ENCODE assay signal across 9 cellular contexts in the genomic region with DNA sequence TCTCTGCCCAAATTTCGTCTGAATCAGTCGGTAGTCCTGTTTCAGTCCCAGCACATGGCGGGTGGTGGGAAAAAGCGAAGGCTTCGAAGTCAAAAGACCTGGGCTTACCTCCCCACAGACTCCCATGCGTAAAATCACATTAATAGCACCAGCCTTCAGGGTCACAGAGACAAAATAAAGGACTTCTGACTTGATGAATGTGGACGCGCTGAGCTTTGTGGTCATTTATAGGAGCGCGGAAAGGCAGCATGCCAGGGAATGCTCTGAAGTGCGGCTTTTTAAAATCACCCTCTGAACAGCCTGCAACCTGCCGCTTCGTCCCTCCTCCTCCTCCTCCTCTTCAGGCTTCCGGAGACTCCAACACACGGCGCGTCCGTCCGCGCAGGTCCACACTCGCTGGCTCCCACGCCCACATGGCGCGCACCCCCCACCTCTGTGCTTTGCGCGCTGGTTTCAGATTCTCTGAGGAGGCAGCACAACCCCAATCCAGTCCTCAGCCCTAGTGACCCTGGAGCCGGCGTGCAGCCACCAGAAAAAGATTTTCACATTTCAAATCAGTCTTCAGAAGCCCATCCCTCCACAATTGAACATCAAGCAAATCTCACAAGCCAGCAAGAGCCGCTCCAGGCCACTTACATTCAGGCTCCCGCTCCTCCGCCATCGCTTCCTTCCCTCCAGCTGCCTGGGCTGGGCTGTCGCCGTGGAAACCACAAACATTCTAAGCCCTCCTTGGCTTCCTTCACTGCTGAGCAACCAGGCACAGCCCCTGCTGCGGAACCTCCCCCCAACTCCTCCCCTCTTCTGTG. TPM values are rescaled to one million over a fixed set of nuclear protein-coding genes. Genes with fewer than 3 reads are reported as not detected.
DNase-seq lines count a peak whose midpoint lies in the region; ATAC-seq, FAIRE-seq and TF ChIP-seq lines count a peak whose summit lies in the region.
"Had no signal": no experiment of that assay in that cellular context is flagged by ENCODE, and none has a peak within 500 bp of the region (broad histone marks: within the 10 kb centered on the region; RNA-seq: fewer than 3 reads in every experiment).

Gene C6orf118 (minus strand): TSS at position 680 of the 806 bp plus-strand sequence. CDS start 19 bp downstream, at position 661.

- H3K27ac ChIP-seq in keratinocyte (ENCODE audit: control insufficient read depth, insufficient read depth, low read length), result no peak within 1 kb of the TSS
- no peak within 1 kb of the TSS for H3K27ac ChIP-seq in transverse colon

- H3K9me1 ChIP-seq in keratinocyte (ENCODE audit: control insufficient read depth, extremely low read depth, insufficient read depth, low read length), result no peaks in the 10 kb centered on the region

- FAIRE-seq in bronchial epithelial cell (lab: Jason Lieb, UNC) (no peak), keratinocyte (lab: Jason Lieb, UNC) (no peak)

- no peaks in the 10 kb centered on the region for H3K27me3 ChIP-seq in bronchial epithelial cell (ENCODE audit: control insufficient read depth, insufficient read depth, low read length)
- no peaks in the 10 kb centered on the region for H3K27me3 ChIP-seq in keratinocyte (ENCODE audit: control insufficient read depth, extremely low read depth, insufficient read depth, low read length)
- no peaks in the 10 kb centered on the region for H3K27me3 ChIP-seq in transverse colon

- no peak for TF ChIP-seq EP300 in transverse colon (IDR thresholded peaks at IDR 0.05; ENCODE audit: low read depth)

- H3K36me3 ChIP-seq in bronchial epithelial cell (ENCODE audit: control insufficient read depth, insufficient read depth, low read length), result no peaks in the 10 kb centered on the region
- H3K36me3 ChIP-seq in keratinocyte (ENCODE audit: control insufficient read depth in 2 of 2, extremely low read depth in 1 of 2, insufficient read depth in 2 of 2, low read length in 2 of 2), result no peaks in the 10 kb centered on the region
- no peaks in the 10 kb centered on the region for H3K36me3 ChIP-seq in transverse colon

- H2AFZ ChIP-seq in keratinocyte (ENCODE audit: control insufficient read depth, low read length), result peak within 1 kb of the TSS; percentile 30

- WGBS in transverse colon (ENCODE audit: low coverage in 1 of 2), 2 donors, result 29 to 34% methylated on average over 14 to 35 of the region's 35 CpGs

- dilution Hi-C loops in keratinocyte (cut with MboI; ENCODE audit: extremely low pct_ligation_motif_present, low sequenced_read_pairs), result no loop called here

- H3K4me2 ChIP-seq in keratinocyte (ENCODE audit: control insufficient read depth, extremely low read depth, insufficient read depth, low read depth, low read length), result peak within 1 kb of the TSS; percentile 37

- in situ Hi-C loops in transverse colon (cut with MboI; ENCODE audit: low pct_ligation_motif_present in 1 of 4, low pct_unique_long_range_greater_than_20kb in 1 of 4, low sequenced_read_pairs in 3 of 4), result no loop called here

- no peak for ATAC-seq in GM21528 (IDR thresholded peaks at IDR 0.05; ENCODE audit: low FRiP score, unreplicated experiment)
- ATAC-seq: left colon had no signal

- no peaks in the 10 kb centered on the region for H4K20me1 ChIP-seq in keratinocyte (ENCODE audit: control insufficient read depth, extremely low read depth, insufficient read depth, low read length)

- H3K79me2 ChIP-seq in keratinocyte (ENCODE audit: control insufficient read depth, insufficient read depth, low read length), result no peaks in the 10 kb centered on the region

- intact Hi-C loops in transverse colon (cut with DNase I; ENCODE audit: low total_unique reads), result no loop called here

- H3K9me3 ChIP-seq in keratinocyte (ENCODE audit: control insufficient read depth, low read depth, low read length) (no peaks in the 10 kb centered on the region), transverse colon (no peaks in the 10 kb centered on the region)

- peak; percentile 23 for DNase-seq in DMS114 treated with DMSO at 0.1 percent for 48 hours (lab: John Stamatoyannopoulos, UW; ENCODE audit: unreplicated experiment)
- peak; percentile 3 for DNase-seq in NCI-H2171 (lab: John Stamatoyannopoulos, UW)
- DNase-seq in bronchial epithelial cell (ENCODE audit: low read depth), result peak; percentile 45
- DNase-seq in keratinocyte (ENCODE audit: low read depth, low spot score), result no peak
- peak; percentile 67 for DNase-seq in smooth muscle cell of the brain vasculature (ENCODE audit: low read depth, low spot score)
- no peak for DNase-seq in activated CD4-positive, alpha-beta T cell treated with anti-CD3 and anti-CD28 coated beads for 4 hours
- no peak for DNase-seq in transverse colon

- no peak for TF ChIP-seq CTCF in bronchial epithelial cell (IDR thresholded peaks at IDR 0.05; ENCODE audit: insufficient read depth, low read length, severe bottlenecking)
- no peak for TF ChIP-seq CTCF in keratinocyte (optimal IDR thresholded peaks at IDR 0.05 in 1 of 3, IDR thresholded peaks at IDR 0.05 in 1 of 3, conservative IDR thresholded peaks at IDR 0.05 in 1 of 3; ENCODE audit: extremely low read depth in 1 of 3, insufficient read depth in 2 of 3, low read length in 3 of 3)
- TF ChIP-seq CTCF in transverse colon (IDR thresholded peaks at IDR 0.05), result no peak

- H3K4me1 ChIP-seq in keratinocyte (ENCODE audit: control insufficient read depth, extremely low read depth, insufficient read depth, low read length), result no peaks in the 10 kb centered on the region
- H3K4me1 ChIP-seq in transverse colon, result peaks cover 0 to 2% (median 0%) of the 10 kb centered on the region in 4 donors

- TF ChIP-seq POLR2A in transverse colon (IDR thresholded peaks at IDR 0.05), result no peak

- H3K9ac ChIP-seq in keratinocyte (ENCODE audit: control insufficient read depth, extremely low read depth, insufficient read depth, low read length), result no peak within 1 kb of the TSS

- H3K4me3 ChIP-seq in bronchial epithelial cell (ENCODE audit: low read depth, low read length), result peak within 1 kb of the TSS; percentile 19
- H3K4me3 ChIP-seq in keratinocyte (ENCODE audit: control insufficient read depth in 2 of 3, extremely low read depth in 1 of 3, insufficient read depth in 2 of 3, low read depth in 1 of 3, low read length in 3 of 3), result no peak within 1 kb of the TSS
- peak within 1 kb of the TSS in 2 of 4 donors; percentile 24 to 45 for H3K4me3 ChIP-seq in transverse colon

RNA-seq across cellular contexts. Expression of gene C6orf118, which starts in this region (rescaled TPM):
- not detected in 2 replicates for total RNA-seq in bronchial epithelial cell
- not detected in 3 replicates for polyA plus RNA-seq in keratinocyte
- not detected for polyA plus RNA-seq in keratinocyte (2011; ENCODE audit: low read depth)
- polyA plus RNA-seq in keratinocyte (2011; cell fraction: cytosol; rRNA removed), result not detected in 2 replicates
- not detected in 2 replicates for polyA plus RNA-seq in keratinocyte (2011; cell fraction: nucleus; rRNA removed)
- polyA plus RNA-seq in keratinocyte (2012; ENCODE audit: low replicate concordance), result not detected in 2 replicates
- polyA minus RNA-seq in keratinocyte, result not detected in 3 replicates
- not detected for polyA minus RNA-seq in keratinocyte (2011; cell fraction: cytosol; rRNA and poly(A)+ RNA removed)
- polyA minus RNA-seq in keratinocyte (2011; cell fraction: nucleus; rRNA and poly(A)+ RNA removed), result not detected in 2 replicates
- total RNA-seq in transverse colon, result not detected
- total RNA-seq: left colon had no signal

Comparison
In these comparisons a context has a peak if more than half of its experiments do, and no peak if none do; other contexts are left out.
1. Peak in DNase-seq and H3K4me3 ChIP-seq in bronchial epithelial cell; RNA of the gene not detected or under 1 TPM.
2. DNase-seq: peak in DMS114 treated with DMSO at 0.1 percent for 48 hours (single experiment), NCI-H2171 (single experiment) and smooth muscle cell of the brain vasculature (single experiment); none in keratinocyte (single experiment), activated CD4-positive, alpha-beta T cell treated with anti-CD3 and anti-CD28 coated beads for 4 hours (0 of 2) and transverse colon (single experiment).